Comparison of ENCODE assay signal across 14 cellular contexts in the genomic region with DNA sequence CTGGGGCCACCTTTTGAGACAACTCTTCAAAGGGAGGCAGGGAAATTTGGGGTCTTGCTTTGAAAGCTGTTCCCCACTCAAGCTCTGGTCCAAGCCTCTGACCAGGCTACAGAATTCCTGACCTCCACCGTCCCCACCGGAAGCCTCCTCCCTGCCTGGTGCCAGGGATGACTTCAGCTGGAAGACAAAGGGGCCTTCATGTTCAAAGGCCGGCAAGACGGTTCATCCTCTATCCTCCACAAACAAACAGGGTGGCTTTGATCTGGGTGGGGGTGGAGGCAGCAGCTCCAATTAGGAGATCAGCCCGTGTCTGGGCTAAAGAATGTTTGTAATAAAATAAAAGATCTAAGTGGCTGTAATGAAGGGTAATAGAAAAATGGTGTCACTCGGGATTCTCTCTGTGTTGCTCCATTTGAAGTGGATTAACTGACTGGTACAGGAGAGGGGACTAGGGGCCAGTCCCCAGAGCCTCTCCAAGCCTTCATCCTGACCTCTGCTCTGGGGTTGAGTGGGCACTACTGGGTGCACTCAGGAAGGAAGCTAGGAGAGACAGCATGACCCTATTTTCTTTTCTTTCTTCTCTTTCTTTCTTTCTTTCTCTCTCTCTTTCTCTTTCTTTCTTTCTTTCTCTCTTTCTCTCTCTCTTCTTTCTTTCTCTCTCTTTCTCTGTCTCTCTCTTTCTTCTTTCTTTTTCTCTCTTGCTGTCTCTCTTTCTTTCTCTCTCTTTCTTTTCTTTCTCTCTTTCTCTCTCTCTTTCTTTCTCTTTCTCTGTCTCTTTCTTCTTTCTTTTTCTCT. TPM values are rescaled to one million over a fixed set of nuclear protein-coding genes. Genes with fewer than 3 reads are reported as not detected.
DNase-seq lines count a peak whose midpoint lies in the region; ATAC-seq lines count a peak whose summit lies in the region.
"Had no signal": no experiment of that assay in that cellular context is flagged by ENCODE, and none has a peak within 500 bp of the region (broad histone marks: within the 10 kb centered on the region; RNA-seq: fewer than 3 reads in every experiment).

No MANE protein-coding gene starts in this region.

- ATAC-seq in GM21737 (IDR thresholded peaks at IDR 0.05; ENCODE audit: unreplicated experiment) = no peak
- ATAC-seq in GM18858 (IDR thresholded peaks at IDR 0.05; ENCODE audit: unreplicated experiment) = no peak
- ATAC-seq: activated CD8-positive, alpha-beta T cell treated with anti-CD3 and anti-CD28 coated beads for 36 hours; CD8-positive, alpha-beta T cell; gastrocnemius medialis had no signal

- DNase-seq in Ammon's horn (ENCODE audit: low spot score) (peak; percentile 86), RPMI7951 (ENCODE audit: low read depth) (peak; percentile 17), hippocampal formation (lab: John Stamatoyannopoulos, UW) (peak; percentile 62 to 74), occipital lobe (lab: John Stamatoyannopoulos, UW) (peak; percentile 16), cerebellar nuclear complex (lab: John Stamatoyannopoulos, UW) (no peak), DMS153 treated with DMSO at 0.1 percent for 48 hours (lab: John Stamatoyannopoulos, UW; ENCODE audit: unreplicated experiment) (no peak)
- DNase-seq: activated CD8-positive, alpha-beta T cell treated with anti-CD3 and anti-CD28 coated beads for 36 hours; gastrocnemius medialis; mesenchymal stem cell; T-helper 1 cell; upper lobe of left lung had no signal

RNA-seq across cellular contexts. Expression of a gene that starts 27.5 kb away (rescaled TPM):
- total RNA-seq in RPMI7951 (2014; rRNA removed; shearing (Covaris generic)) = 13.6 and 14.2 TPM in 2 replicates
- 2.2 TPM for total RNA-seq in occipital lobe

Comparison
In these comparisons a context has a peak if more than half of its experiments do, and no peak if none do; other contexts are left out.
1. DNase-seq: peak in Ammon's horn (single experiment), RPMI7951 (single experiment), hippocampal formation (2 of 2) and occipital lobe (single experiment); none in cerebellar nuclear complex (0 of 2) and DMS153 treated with DMSO at 0.1 percent for 48 hours (single experiment).